8 cellular contexts compared by ENCODE assay signal in genomic region chr2:111772180-111772579, GRCh38.
DNase-seq lines count a peak whose midpoint lies in the region; ATAC-seq, FAIRE-seq and TF ChIP-seq lines count a peak whose summit lies in the region.
"Not testable (repeated sequence)": the region's sequence is repeated elsewhere in the genome, so short reads cannot be mapped to it uniquely, and the experiment has no call there.

No MANE protein-coding gene starts in this region.

- TF ChIP-seq EP300 in A549 (IDR thresholded peaks at IDR 0.05): not testable (repeated sequence)

- H3K27me3 ChIP-seq in RWPE2 (ENCODE audit: insufficient read depth, poor library complexity, severe bottlenecking); heart left ventricle; naive thymus-derived CD4-positive, alpha-beta T cell (ENCODE audit: control insufficient read depth in 2 of 2, insufficient read depth in 2 of 2, low read length in 2 of 2): not testable (repeated sequence)

- not testable (repeated sequence) for TF ChIP-seq RAD21 in A549 (conservative IDR thresholded peaks at IDR 0.05 in 1 of 2, IDR thresholded peaks at IDR 0.05 in 1 of 2)

- POLR2A ChIA-PET in A549 (lab: Yijun Ruan, JAX); activated naive CD8-positive, alpha-beta T cell treated with anti-CD3 and anti-CD28 coated beads, Interleukin-2, amount 10 ng/mL, durations not matched to agents 7 days and 5 days (lab: Charles Lee); naive thymus-derived CD4-positive, alpha-beta T cell (lab: Charles Lee): not testable (repeated sequence)

- FAIRE-seq in A549 (lab: Jason Lieb, UNC) (peak; percentile 46), H54 (lab: Jason Lieb, UNC) (peak; percentile 65)

- H3K27ac ChIP-seq in A549; RWPE2 (ENCODE audit: poor library complexity, severe bottlenecking); heart left ventricle; naive thymus-derived CD4-positive, alpha-beta T cell (ENCODE audit: low read depth, low read length): not testable (repeated sequence)

- not testable (repeated sequence) for H3K4me2 ChIP-seq in A549

- H3K27me3 Mint-ChIP-seq in activated naive CD8-positive, alpha-beta T cell treated with anti-CD3 and anti-CD28 coated beads, Interleukin-2, amount 10 ng/mL, durations not matched to agents 7 days and 5 days; naive thymus-derived CD4-positive, alpha-beta T cell: not testable (repeated sequence)

- not testable (repeated sequence) for H3K4me1 ChIP-seq in A549; RWPE2 (ENCODE audit: insufficient read depth, poor library complexity, severe bottlenecking); heart left ventricle; naive thymus-derived CD4-positive, alpha-beta T cell (ENCODE audit: control insufficient read depth in 2 of 2, insufficient read depth in 2 of 2, low read length in 2 of 2)

- CTCF ChIA-PET in A549 (lab: Yijun Ruan, JAX); naive thymus-derived CD4-positive, alpha-beta T cell (lab: Charles Lee): not testable (repeated sequence)

- not testable (repeated sequence) for H3K9me3 ChIP-seq in A549; RWPE2 (ENCODE audit: severe bottlenecking); heart left ventricle; naive thymus-derived CD4-positive, alpha-beta T cell (ENCODE audit: control insufficient read depth in 2 of 3, low read length in 3 of 3)

- not testable (repeated sequence) for TF ChIP-seq POLR2A in A549 (IDR thresholded peaks at IDR 0.05; ENCODE audit: low read length); H54 (IDR thresholded peaks at IDR 0.05; ENCODE audit: low read depth, low read length); heart left ventricle (IDR thresholded peaks at IDR 0.05)

- H3K9me3 Mint-ChIP-seq in activated naive CD8-positive, alpha-beta T cell treated with anti-CD3 and anti-CD28 coated beads, Interleukin-2, amount 10 ng/mL, durations not matched to agents 7 days and 5 days; naive thymus-derived CD4-positive, alpha-beta T cell: not testable (repeated sequence)

- ATAC-seq in A549 (peak; percentile 93 to 99), GM18519 (IDR thresholded peaks at IDR 0.05; ENCODE audit: low FRiP score, unreplicated experiment) (peak; percentile 73), HG03196 (IDR thresholded peaks at IDR 0.05; ENCODE audit: unreplicated experiment) (peak; percentile 48), RWPE2 (ENCODE audit: low read depth) (peak; percentile 73; the same call in 2 of the 3 replicates), heart left ventricle (peak; percentile 61 to 92 (median 88))
- peak; percentile 78 for ATAC-seq in activated naive CD8-positive, alpha-beta T cell treated with anti-CD3 and anti-CD28 coated beads, Interleukin-2, amount 10 ng/mL, durations not matched to agents 7 days and 5 days (ENCODE audit: low read depth)
- ATAC-seq in naive thymus-derived CD4-positive, alpha-beta T cell: peak; percentile 55

- WGBS in A549 (ENCODE audit: missing lambda C conversion rate): 17% methylated on average over 1 of the region's 6 CpGs
- 14 to 63% (median 50%) methylated on average over 1 of the region's 6 CpGs; no CpG with 5 or more reads in 1 of the 4 donors for WGBS in heart left ventricle, 4 donors

- not testable (repeated sequence) for H3K4me1 Mint-ChIP-seq in activated naive CD8-positive, alpha-beta T cell treated with anti-CD3 and anti-CD28 coated beads, Interleukin-2, amount 10 ng/mL, durations not matched to agents 7 days and 5 days; naive thymus-derived CD4-positive, alpha-beta T cell

- intact Hi-C loops in heart left ventricle (cut with DNase I); naive thymus-derived CD4-positive, alpha-beta T cell (cut with micrococcal nuclease): not testable (repeated sequence)

- not testable (repeated sequence) for H3K36me3 Mint-ChIP-seq in activated naive CD8-positive, alpha-beta T cell treated with anti-CD3 and anti-CD28 coated beads, Interleukin-2, amount 10 ng/mL, durations not matched to agents 7 days and 5 days
- H3K36me3 Mint-ChIP-seq in naive thymus-derived CD4-positive, alpha-beta T cell: peaks cover 3 to 16% (median 8%) of the 10 kb centered on the region in 5 donors

- not testable (repeated sequence) for H3K27ac Mint-ChIP-seq in activated naive CD8-positive, alpha-beta T cell treated with anti-CD3 and anti-CD28 coated beads, Interleukin-2, amount 10 ng/mL, durations not matched to agents 7 days and 5 days; naive thymus-derived CD4-positive, alpha-beta T cell

- not testable (repeated sequence) for TF ChIP-seq CTCF in A549 (IDR thresholded peaks at IDR 0.05); RWPE2 (IDR thresholded peaks at IDR 0.05; ENCODE audit: poor library complexity, severe bottlenecking)
- peak in 1 of 12 donors; percentile 10 for TF ChIP-seq CTCF in heart left ventricle (IDR thresholded peaks at IDR 0.05)

- H3K4me3 Mint-ChIP-seq in activated naive CD8-positive, alpha-beta T cell treated with anti-CD3 and anti-CD28 coated beads, Interleukin-2, amount 10 ng/mL, durations not matched to agents 7 days and 5 days; naive thymus-derived CD4-positive, alpha-beta T cell: not testable (repeated sequence)

- H3K36me3 ChIP-seq in RWPE2 (ENCODE audit: low read depth); heart left ventricle; naive thymus-derived CD4-positive, alpha-beta T cell (ENCODE audit: control insufficient read depth in 2 of 3, insufficient read depth in 3 of 3, low read length in 3 of 3): not testable (repeated sequence)

- DNase-seq in A549 (ENCODE audit: low read depth in 1 of 2, low spot score in 1 of 2); H54 (ENCODE audit: insufficient read length, low spot score); RWPE2 (ENCODE audit: low spot score); activated naive CD8-positive, alpha-beta T cell treated with anti-CD3 and anti-CD28 coated beads, Interleukin-2, amount 10 ng/mL, durations not matched to agents 7 days and 5 days; heart left ventricle; naive thymus-derived CD4-positive, alpha-beta T cell: not testable (repeated sequence)

- H3K4me3 ChIP-seq in A549; RWPE2 (ENCODE audit: severe bottlenecking); heart left ventricle; naive thymus-derived CD4-positive, alpha-beta T cell (ENCODE audit: low read length): not testable (repeated sequence)
